15 cellular contexts compared by ENCODE assay signal in the genomic region with DNA sequence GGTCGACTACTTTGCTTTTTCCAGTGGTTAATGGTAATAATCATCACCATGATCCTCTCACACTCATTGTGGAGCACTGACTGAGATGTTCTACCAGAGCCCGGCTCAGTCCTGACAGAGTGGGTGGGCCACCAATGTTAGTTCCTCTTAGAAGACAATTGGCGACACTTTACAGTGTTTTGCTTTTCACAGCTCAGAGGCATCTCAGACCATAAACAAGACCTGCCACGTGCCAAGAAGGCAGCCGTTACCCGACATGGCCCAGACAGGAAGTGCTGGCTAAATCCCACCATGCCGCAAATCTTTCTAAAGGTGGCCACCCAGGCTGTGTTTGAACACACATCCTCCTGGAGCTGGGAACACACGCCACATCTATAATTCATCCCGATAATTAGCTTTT.
DNase-seq lines count a peak whose midpoint lies in the region; FAIRE-seq and TF ChIP-seq lines count a peak whose summit lies in the region.
"Had no signal": no experiment of that assay in that cellular context is flagged by ENCODE, and none has a peak within 500 bp of the region (broad histone marks: within the 10 kb centered on the region; RNA-seq: fewer than 3 reads in every experiment).

No MANE protein-coding gene starts in this region.

- TF ChIP-seq CTCF in esophagus muscularis mucosa (IDR thresholded peaks at IDR 0.05) = no peak
- no peak for TF ChIP-seq CTCF in transverse colon (IDR thresholded peaks at IDR 0.05)

- H3K27ac ChIP-seq in SJSA1 (peak overlapping the region; percentile 87), esophagus muscularis mucosa (replicated peaks in 1 of 4) (peak overlapping the region; percentile 15 to 69 (median 40)), transverse colon (peak overlapping the region; percentile 21 to 70 (median 47))
- H3K27ac ChIP-seq: cardiac muscle cell, left ventricle myocardium inferior had no signal

- TF ChIP-seq POLR2A in esophagus muscularis mucosa (IDR thresholded peaks at IDR 0.05; ENCODE audit: low read depth) (no peak), transverse colon (IDR thresholded peaks at IDR 0.05) (no peak)

- no peak for FAIRE-seq in HTR-8/SVneo (lab: Jason Lieb, UNC)
- FAIRE-seq: small intestine had no signal

- in situ Hi-C loops in transverse colon (cut with MboI; ENCODE audit: low pct_ligation_motif_present in 1 of 4, low pct_unique_long_range_greater_than_20kb in 1 of 4, low sequenced_read_pairs in 3 of 4) = no loop called here

- H3K4me1 ChIP-seq in SJSA1 (replicated peaks) (peaks cover 98% of the 10 kb centered on the region), esophagus muscularis mucosa (peaks cover 34 to 95% (median 93%) of the 10 kb centered on the region in 4 donors), transverse colon (peaks cover 23 to 88% (median 26%) of the 10 kb centered on the region in 4 donors)

- no peak for TF ChIP-seq EP300 in esophagus muscularis mucosa (IDR thresholded peaks at IDR 0.05)
- no peak for TF ChIP-seq EP300 in transverse colon (IDR thresholded peaks at IDR 0.05; ENCODE audit: low read depth)

- H3K36me3 ChIP-seq in SJSA1 (no peaks in the 10 kb centered on the region), esophagus muscularis mucosa (no peaks in the 10 kb centered on the region), transverse colon (no peaks in the 10 kb centered on the region)
- H3K36me3 ChIP-seq: cardiac muscle cell, heart right ventricle, left ventricle myocardium inferior had no signal

- whole genome bisulfite sequencing in esophagus muscularis mucosa = 83% methylated on average over 9 of the region's 9 CpGs
- 59 to 100% methylated on average over 1 to 6 of the region's 9 CpGs for WGBS in transverse colon (ENCODE audit: low coverage in 1 of 2), 2 donors

- H3K9me3 ChIP-seq in SJSA1 (replicated peaks) (no peaks in the 10 kb centered on the region), esophagus muscularis mucosa (no peaks in the 10 kb centered on the region), transverse colon (no peaks in the 10 kb centered on the region)
- H3K9me3 ChIP-seq: heart right ventricle, left ventricle myocardium inferior had no signal

- DNase-seq in activated gamma-delta T cell treated with Interleukin-2 at 50 U/mL for 16 hours (peak; percentile 45), activated gamma-delta T cell (lab: John Stamatoyannopoulos, UW) (no peak), SJSA1 (ENCODE audit: low read depth in 1 of 2, low spot score in 2 of 2) (peak; percentile 95 to 97), esophagus muscularis mucosa (ENCODE audit: extremely low spot score) (no peak), transverse colon (no peak), NCI-H510A (lab: John Stamatoyannopoulos, UW) (no peak), HTR-8/SVneo (ENCODE audit: insufficient read length, low spot score) (no peak), superior temporal gyrus (ENCODE audit: extremely low spot score) (no peak)
- DNase-seq: HCEC 1CT, heart right ventricle, left ventricle myocardium inferior, NCI-H1105 treated with DMSO at 0.1 percent for 48 hours, RPMI8226, small intestine had no signal

- H3K4me3 ChIP-seq in SJSA1 (no peak overlapping the region), esophagus muscularis mucosa (no peak overlapping the region), transverse colon (no peak overlapping the region)
- H3K4me3 ChIP-seq: cardiac muscle cell, heart right ventricle, left ventricle myocardium inferior had no signal

- intact Hi-C loops in esophagus muscularis mucosa (cut with DNase I) = loop anchor here (5.0 kb wide), 1 partner anchor 100 kb away; no protein-coding TSS in a partner anchor
- intact Hi-C loops in transverse colon (cut with DNase I; ENCODE audit: low total_unique reads) = no loop called here

- H3K27me3 ChIP-seq in SJSA1 (replicated peaks) = no peaks in the 10 kb centered on the region
- no peaks in the 10 kb centered on the region for H3K27me3 ChIP-seq in esophagus muscularis mucosa
- no peaks in the 10 kb centered on the region for H3K27me3 ChIP-seq in transverse colon
- H3K27me3 ChIP-seq: cardiac muscle cell, heart right ventricle had no signal

Comparison
In these comparisons a context has a peak if more than half of its experiments do, and no peak if none do; other contexts are left out.
1. DNase-seq: peak in activated gamma-delta T cell treated with Interleukin-2 at 50 U/mL for 16 hours (single experiment) and SJSA1 (2 of 2); none in activated gamma-delta T cell (single experiment), esophagus muscularis mucosa (single experiment), transverse colon (single experiment), NCI-H510A (single experiment), HTR-8/SVneo (single experiment) and superior temporal gyrus (single experiment).
2. Peak in every context shown above with its lines, with median percentiles within 50 percentile points of each other: H3K27ac ChIP-seq.